ENCODE assay signal across 2 cellular contexts in the genomic region with DNA sequence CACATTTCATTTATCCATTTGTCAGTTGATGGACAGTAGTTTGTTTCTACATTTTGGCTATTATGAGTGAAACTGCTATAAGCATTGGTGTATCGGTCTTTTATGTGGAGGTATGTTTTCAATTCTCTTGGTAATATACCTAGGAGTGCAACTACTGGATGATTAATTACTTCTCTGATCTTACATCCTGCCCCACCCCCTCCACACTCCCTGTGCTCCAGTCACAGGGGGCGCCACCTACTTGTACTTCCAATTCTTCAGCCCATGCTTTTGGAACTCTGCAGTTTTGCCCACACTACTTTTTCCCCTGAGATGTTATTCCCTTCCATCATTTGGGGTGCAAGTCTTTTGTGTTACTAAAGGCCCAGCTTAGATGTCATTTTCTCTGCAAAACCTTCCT.
TF ChIP-seq lines count a peak whose summit lies in the region.

No MANE protein-coding gene starts in this region.

TF ChIP-seq in SK-N-SH, 30 proteins besides CTCF, POLR2A, EP300 and RAD21 (continued from another document):
- TF ChIP-seq, protein P1, sequence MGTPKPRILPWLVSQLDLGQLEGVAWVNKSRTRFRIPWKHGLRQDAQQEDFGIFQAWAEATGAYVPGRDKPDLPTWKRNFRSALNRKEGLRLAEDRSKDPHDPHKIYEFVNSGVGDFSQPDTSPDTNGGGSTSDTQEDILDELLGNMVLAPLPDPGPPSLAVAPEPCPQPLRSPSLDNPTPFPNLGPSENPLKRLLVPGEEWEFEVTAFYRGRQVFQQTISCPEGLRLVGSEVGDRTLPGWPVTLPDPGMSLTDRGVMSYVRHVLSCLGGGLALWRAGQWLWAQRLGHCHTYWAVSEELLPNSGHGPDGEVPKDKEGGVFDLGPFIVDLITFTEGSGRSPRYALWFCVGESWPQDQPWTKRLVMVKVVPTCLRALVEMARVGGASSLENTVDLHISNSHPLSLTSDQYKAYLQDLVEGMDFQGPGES (IDR thresholded peaks at IDR 0.05; ENCODE audit: low read depth, low read length): no peak
- no peak for TF ChIP-seq MEF2A (IDR thresholded peaks at IDR 0.05; ENCODE audit: borderline replicate concordance, low read depth)
- no peak for TF ChIP-seq TAF1 (IDR thresholded peaks at IDR 0.05; ENCODE audit: borderline replicate concordance, low read depth, low read length)
- TF ChIP-seq RXRA (IDR thresholded peaks at IDR 0.05; ENCODE audit: borderline replicate concordance, low read depth): no peak
- no peak for TF ChIP-seq RCOR1 (IDR thresholded peaks at IDR 0.05; ENCODE audit: low read length)
- TF ChIP-seq, protein P2, sequence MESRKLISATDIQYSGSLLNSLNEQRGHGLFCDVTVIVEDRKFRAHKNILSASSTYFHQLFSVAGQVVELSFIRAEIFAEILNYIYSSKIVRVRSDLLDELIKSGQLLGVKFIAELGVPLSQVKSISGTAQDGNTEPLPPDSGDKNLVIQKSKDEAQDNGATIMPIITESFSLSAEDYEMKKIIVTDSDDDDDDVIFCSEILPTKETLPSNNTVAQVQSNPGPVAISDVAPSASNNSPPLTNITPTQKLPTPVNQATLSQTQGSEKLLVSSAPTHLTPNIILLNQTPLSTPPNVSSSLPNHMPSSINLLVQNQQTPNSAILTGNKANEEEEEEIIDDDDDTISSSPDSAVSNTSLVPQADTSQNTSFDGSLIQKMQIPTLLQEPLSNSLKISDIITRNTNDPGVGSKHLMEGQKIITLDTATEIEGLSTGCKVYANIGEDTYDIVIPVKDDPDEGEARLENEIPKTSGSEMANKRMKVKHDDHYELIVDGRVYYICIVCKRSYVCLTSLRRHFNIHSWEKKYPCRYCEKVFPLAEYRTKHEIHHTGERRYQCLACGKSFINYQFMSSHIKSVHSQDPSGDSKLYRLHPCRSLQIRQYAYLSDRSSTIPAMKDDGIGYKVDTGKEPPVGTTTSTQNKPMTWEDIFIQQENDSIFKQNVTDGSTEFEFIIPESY (IDR thresholded peaks at IDR 0.05; ENCODE audit: borderline replicate concordance, low read depth): no peak
- TF ChIP-seq SIN3A (IDR thresholded peaks at IDR 0.05; ENCODE audit: borderline replicate concordance, low read depth, low read length): no peak
- TF ChIP-seq TEAD4 (IDR thresholded peaks at IDR 0.05; ENCODE audit: borderline replicate concordance, insufficient read depth): no peak
- TF ChIP-seq, protein P3, sequence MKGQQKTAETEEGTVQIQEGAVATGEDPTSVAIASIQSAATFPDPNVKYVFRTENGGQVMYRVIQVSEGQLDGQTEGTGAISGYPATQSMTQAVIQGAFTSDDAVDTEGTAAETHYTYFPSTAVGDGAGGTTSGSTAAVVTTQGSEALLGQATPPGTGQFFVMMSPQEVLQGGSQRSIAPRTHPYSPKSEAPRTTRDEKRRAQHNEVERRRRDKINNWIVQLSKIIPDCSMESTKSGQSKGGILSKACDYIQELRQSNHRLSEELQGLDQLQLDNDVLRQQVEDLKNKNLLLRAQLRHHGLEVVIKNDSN (IDR thresholded peaks at IDR 0.05; ENCODE audit: borderline replicate concordance, low read depth): no peak

TF ChIP-seq in SK-N-SH treated with all-trans-retinoic acid at 6 μM for 48 hours, 23 proteins besides CTCF, POLR2A, EP300 and RAD21 (continued from another document):
- TF ChIP-seq TCF4 (CRISPR knock-in tag; IDR thresholded peaks at IDR 0.05; ENCODE audit: borderline replicate concordance) (no peak), TOX (CRISPR knock-in tag; IDR thresholded peaks at IDR 0.05; ENCODE audit: borderline replicate concordance) (no peak), ZFP3 (CRISPR knock-in tag; IDR thresholded peaks at IDR 0.05) (no peak), BACH2 (CRISPR knock-in tag; IDR thresholded peaks at IDR 0.05; ENCODE audit: borderline replicate concordance) (no peak), GLIS3 (CRISPR knock-in tag; IDR thresholded peaks at IDR 0.05) (no peak), CSDC2 (CRISPR knock-in tag; IDR thresholded peaks at IDR 0.05) (no peak), RARB (CRISPR knock-in tag; IDR thresholded peaks at IDR 0.05) (no peak), ZNF70 (CRISPR knock-in tag; IDR thresholded peaks at IDR 0.05) (no peak), PPARA (CRISPR knock-in tag; IDR thresholded peaks at IDR 0.05; ENCODE audit: borderline replicate concordance) (no peak)
- TF ChIP-seq, protein P4, sequence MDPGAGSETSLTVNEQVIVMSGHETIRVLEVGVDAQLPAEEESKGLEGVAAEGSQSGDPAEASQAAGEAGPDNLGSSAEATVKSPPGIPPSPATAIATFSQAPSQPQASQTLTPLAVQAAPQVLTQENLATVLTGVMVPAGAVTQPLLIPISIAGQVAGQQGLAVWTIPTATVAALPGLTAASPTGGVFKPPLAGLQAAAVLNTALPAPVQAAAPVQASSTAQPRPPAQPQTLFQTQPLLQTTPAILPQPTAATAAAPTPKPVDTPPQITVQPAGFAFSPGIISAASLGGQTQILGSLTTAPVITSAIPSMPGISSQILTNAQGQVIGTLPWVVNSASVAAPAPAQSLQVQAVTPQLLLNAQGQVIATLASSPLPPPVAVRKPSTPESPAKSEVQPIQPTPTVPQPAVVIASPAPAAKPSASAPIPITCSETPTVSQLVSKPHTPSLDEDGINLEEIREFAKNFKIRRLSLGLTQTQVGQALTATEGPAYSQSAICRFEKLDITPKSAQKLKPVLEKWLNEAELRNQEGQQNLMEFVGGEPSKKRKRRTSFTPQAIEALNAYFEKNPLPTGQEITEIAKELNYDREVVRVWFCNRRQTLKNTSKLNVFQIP (CRISPR knock-in tag; IDR thresholded peaks at IDR 0.05; ENCODE audit: borderline replicate concordance, low read depth): no peak
- TF ChIP-seq, protein P5, sequence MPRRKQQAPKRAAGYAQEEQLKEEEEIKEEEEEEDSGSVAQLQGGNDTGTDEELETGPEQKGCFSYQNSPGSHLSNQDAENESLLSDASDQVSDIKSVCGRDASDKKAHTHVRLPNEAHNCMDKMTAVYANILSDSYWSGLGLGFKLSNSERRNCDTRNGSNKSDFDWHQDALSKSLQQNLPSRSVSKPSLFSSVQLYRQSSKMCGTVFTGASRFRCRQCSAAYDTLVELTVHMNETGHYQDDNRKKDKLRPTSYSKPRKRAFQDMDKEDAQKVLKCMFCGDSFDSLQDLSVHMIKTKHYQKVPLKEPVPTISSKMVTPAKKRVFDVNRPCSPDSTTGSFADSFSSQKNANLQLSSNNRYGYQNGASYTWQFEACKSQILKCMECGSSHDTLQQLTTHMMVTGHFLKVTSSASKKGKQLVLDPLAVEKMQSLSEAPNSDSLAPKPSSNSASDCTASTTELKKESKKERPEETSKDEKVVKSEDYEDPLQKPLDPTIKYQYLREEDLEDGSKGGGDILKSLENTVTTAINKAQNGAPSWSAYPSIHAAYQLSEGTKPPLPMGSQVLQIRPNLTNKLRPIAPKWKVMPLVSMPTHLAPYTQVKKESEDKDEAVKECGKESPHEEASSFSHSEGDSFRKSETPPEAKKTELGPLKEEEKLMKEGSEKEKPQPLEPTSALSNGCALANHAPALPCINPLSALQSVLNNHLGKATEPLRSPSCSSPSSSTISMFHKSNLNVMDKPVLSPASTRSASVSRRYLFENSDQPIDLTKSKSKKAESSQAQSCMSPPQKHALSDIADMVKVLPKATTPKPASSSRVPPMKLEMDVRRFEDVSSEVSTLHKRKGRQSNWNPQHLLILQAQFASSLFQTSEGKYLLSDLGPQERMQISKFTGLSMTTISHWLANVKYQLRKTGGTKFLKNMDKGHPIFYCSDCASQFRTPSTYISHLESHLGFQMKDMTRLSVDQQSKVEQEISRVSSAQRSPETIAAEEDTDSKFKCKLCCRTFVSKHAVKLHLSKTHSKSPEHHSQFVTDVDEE (CRISPR knock-in tag; IDR thresholded peaks at IDR 0.05): no peak
- TF ChIP-seq, protein P6, sequence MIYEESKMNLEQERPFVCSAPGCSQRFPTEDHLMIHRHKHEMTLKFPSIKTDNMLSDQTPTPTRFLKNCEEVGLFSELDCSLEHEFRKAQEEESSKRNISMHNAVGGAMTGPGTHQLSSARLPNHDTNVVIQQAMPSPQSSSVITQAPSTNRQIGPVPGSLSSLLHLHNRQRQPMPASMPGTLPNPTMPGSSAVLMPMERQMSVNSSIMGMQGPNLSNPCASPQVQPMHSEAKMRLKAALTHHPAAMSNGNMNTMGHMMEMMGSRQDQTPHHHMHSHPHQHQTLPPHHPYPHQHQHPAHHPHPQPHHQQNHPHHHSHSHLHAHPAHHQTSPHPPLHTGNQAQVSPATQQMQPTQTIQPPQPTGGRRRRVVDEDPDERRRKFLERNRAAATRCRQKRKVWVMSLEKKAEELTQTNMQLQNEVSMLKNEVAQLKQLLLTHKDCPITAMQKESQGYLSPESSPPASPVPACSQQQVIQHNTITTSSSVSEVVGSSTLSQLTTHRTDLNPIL (CRISPR knock-in tag; IDR thresholded peaks at IDR 0.05; ENCODE audit: low read depth): no peak
